In genomic region chr12:55974308-55974724, GRCh38 we compare ENCODE assay signal across 1 cellular context.
TF ChIP-seq lines count a peak whose summit lies in the region.

No MANE protein-coding gene starts in this region.

TF ChIP-seq in K562, 482 proteins besides CTCF, POLR2A, EP300 and RAD21 (continues in another document):
- TF ChIP-seq CCAR2 (IDR thresholded peaks at IDR 0.05; ENCODE audit: low read depth, low read length) (no peak), REST (CRISPR knock-in tag; IDR thresholded peaks at IDR 0.05; ENCODE audit: low read depth) (no peak), L3MBTL2 (IDR thresholded peaks at IDR 0.05) (no peak), ZNF740 (CRISPR knock-in tag; IDR thresholded peaks at IDR 0.05) (no peak), ZNF740 (tag; IDR thresholded peaks at IDR 0.05) (no peak), PML (IDR thresholded peaks at IDR 0.05; ENCODE audit: low read length) (no peak), ZNF512 (tag; IDR thresholded peaks at IDR 0.05) (no peak), ZBTB17 (CRISPR knock-in tag; IDR thresholded peaks at IDR 0.05) (peak; percentile 14; the same call in 1 of the 2 replicates), ARID1B (IDR thresholded peaks at IDR 0.05) (peak; percentile 59), NCOA1 (IDR thresholded peaks at IDR 0.05; ENCODE audit: low read depth) (no peak), ZNF3 (CRISPR knock-in tag; IDR thresholded peaks at IDR 0.05) (no peak), ZNF507 (tag; conservative IDR thresholded peaks at IDR 0.05) (no peak), ZNF324 (CRISPR knock-in tag; IDR thresholded peaks at IDR 0.05) (no peak), SETDB1 (IDR thresholded peaks at IDR 0.05; ENCODE audit: low read length) (no peak), KDM2B (CRISPR knock-in tag; IDR thresholded peaks at IDR 0.05) (no peak), POLR2G (IDR thresholded peaks at IDR 0.05; ENCODE audit: low read depth, low read length) (peak; percentile 79), CEBPG (CRISPR knock-in tag; IDR thresholded peaks at IDR 0.05) (0 out of 2 replicates have a peak, but pooled peaks have one; percentile 41), CEBPG (tag; conservative IDR thresholded peaks at IDR 0.05 in 1 of 2, IDR thresholded peaks at IDR 0.05 in 1 of 2) (no peak), ZBTB9 (CRISPR knock-in tag; IDR thresholded peaks at IDR 0.05) (no peak), CBFA2T3 (IDR thresholded peaks at IDR 0.05) (no peak), PHF20 (IDR thresholded peaks at IDR 0.05; ENCODE audit: partially characterized antibody) (peak; percentile 76), ZNF280A (IDR thresholded peaks at IDR 0.05; ENCODE audit: low read depth, partially characterized antibody) (no peak), SRF (CRISPR knock-in tag; IDR thresholded peaks at IDR 0.05) (0 out of 4 replicates have a peak, but pooled peaks of 1 of the 2 experiments have one; percentile 40), ZNF655 (CRISPR knock-in tag; IDR thresholded peaks at IDR 0.05) (no peak), RBFOX2 (IDR thresholded peaks at IDR 0.05; ENCODE audit: low read depth, low read length) (peak; percentile 74), NFXL1 (CRISPR knock-in tag; IDR thresholded peaks at IDR 0.05) (no peak), CHD7 (IDR thresholded peaks at IDR 0.05; ENCODE audit: low read depth, low read length) (no peak), HDGF (IDR thresholded peaks at IDR 0.05) (0 out of 2 replicates have a peak, but pooled peaks have one; percentile 36), TAF9B (IDR thresholded peaks at IDR 0.05; ENCODE audit: partially characterized antibody) (no peak), ZNF592 (IDR thresholded peaks at IDR 0.05) (no peak), KLF1 (tag; IDR thresholded peaks at IDR 0.05) (peak; percentile 61; the same call in 1 of the 2 replicates)
